ENCODE assay signal across 1 cellular context in genomic region chr9:123893831-123894460, GRCh38.
TF ChIP-seq lines count a peak whose summit lies in the region.

No MANE protein-coding gene starts in this region.

TF ChIP-seq in GM12878, 131 proteins besides CTCF, POLR2A, EP300 and RAD21 (continued from another document):
- TF ChIP-seq BCL3 (IDR thresholded peaks at IDR 0.05; ENCODE audit: borderline replicate concordance, insufficient read depth, low read depth, low read length, poor library complexity, severe bottlenecking) (no peak), YY1 (IDR thresholded peaks at IDR 0.05; ENCODE audit: low read depth, low read length) (no peak), SMAD1 (IDR thresholded peaks at IDR 0.05; ENCODE audit: low read depth, partially characterized antibody) (no peak), ZNF622 (IDR thresholded peaks at IDR 0.05) (no peak), SREBF2 (IDR thresholded peaks at IDR 0.05; ENCODE audit: low read length) (no peak), IKZF2 (IDR thresholded peaks at IDR 0.05) (0 out of 4 replicates have a peak, but pooled peaks have one; percentile 12 to 17), GABPA (IDR thresholded peaks at IDR 0.05; ENCODE audit: low read depth) (no peak), JUNB (IDR thresholded peaks at IDR 0.05) (peak; percentile 31), BCL11A (IDR thresholded peaks at IDR 0.05; ENCODE audit: low read depth, low read length) (no peak), WRNIP1 (IDR thresholded peaks at IDR 0.05; ENCODE audit: borderline replicate concordance, low read depth, low read length) (no peak), ASH2L (IDR thresholded peaks at IDR 0.05; ENCODE audit: borderline replicate concordance, low read depth) (no peak), BHLHE40 (IDR thresholded peaks at IDR 0.05; ENCODE audit: borderline replicate concordance in 1 of 2, low read depth in 2 of 2, low read length in 1 of 2) (no peak), MXI1 (IDR thresholded peaks at IDR 0.05; ENCODE audit: low read depth, low read length) (no peak), MYB (IDR thresholded peaks at IDR 0.05; ENCODE audit: borderline replicate concordance, low read depth, low read length) (no peak), ATF2 (IDR thresholded peaks at IDR 0.05; ENCODE audit: low read length) (0 out of 2 replicates have a peak, but pooled peaks have one; percentile 31), HDAC2 (IDR thresholded peaks at IDR 0.05) (no peak), MEF2B (IDR thresholded peaks at IDR 0.05; ENCODE audit: partially characterized antibody, poor library complexity, severe bottlenecking) (peak; percentile 59), ZNF207 (IDR thresholded peaks at IDR 0.05; ENCODE audit: borderline replicate concordance) (no peak), POLR2AphosphoS2 (IDR thresholded peaks at IDR 0.05; ENCODE audit: low read depth, low read length) (no peak), SUPT20H (IDR thresholded peaks at IDR 0.05; ENCODE audit: borderline replicate concordance, control insufficient read depth, low read depth, low read length) (no peak), ZBED1 (IDR thresholded peaks at IDR 0.05; ENCODE audit: borderline replicate concordance) (no peak), NKRF (conservative IDR thresholded peaks at IDR 0.05) (no peak), EED (IDR thresholded peaks at IDR 0.05; ENCODE audit: low read depth) (no peak), MYC (IDR thresholded peaks at IDR 0.05; ENCODE audit: insufficient read depth, insufficient read length, insufficient replicate concordance, low read length, severe bottlenecking) (no peak), DPF2 (IDR thresholded peaks at IDR 0.05) (no peak), RB1 (IDR thresholded peaks at IDR 0.05; ENCODE audit: borderline replicate concordance) (no peak), ZBTB4 (CRISPR knock-in tag; IDR thresholded peaks at IDR 0.05) (no peak), SP1 (IDR thresholded peaks at IDR 0.05; ENCODE audit: low read depth, low read length) (no peak), ZNF687 (IDR thresholded peaks at IDR 0.05) (no peak), MEF2A (IDR thresholded peaks at IDR 0.05; ENCODE audit: insufficient read depth, low read depth, low read length) (peak; percentile 72), RAD51 (IDR thresholded peaks at IDR 0.05) (no peak), NFIC (IDR thresholded peaks at IDR 0.05; ENCODE audit: low read depth, low read length) (peak; percentile 62; the same call in 1 of the 2 replicates)
